ENCODE assay signal across 9 cellular contexts in the genomic region with DNA sequence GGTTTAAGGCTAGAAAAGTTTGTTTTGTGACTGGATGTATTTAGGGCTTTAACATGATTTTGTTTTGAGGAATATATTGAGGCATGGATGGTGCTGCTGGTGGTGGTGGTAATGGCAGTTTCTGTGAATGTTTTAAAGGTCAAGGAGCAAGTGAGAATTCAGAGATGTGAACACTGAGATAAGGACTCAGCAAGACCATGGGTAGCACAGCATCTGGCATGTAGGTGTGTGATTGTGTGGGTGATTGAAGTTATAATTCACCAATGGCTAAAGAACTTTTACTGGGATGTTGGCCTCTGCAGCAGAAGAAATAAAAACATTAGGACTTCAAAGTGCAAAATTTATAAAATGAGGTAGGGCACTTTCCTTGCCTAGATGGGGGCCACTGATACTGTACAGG.
DNase-seq lines count a peak whose midpoint lies in the region; ATAC-seq and TF ChIP-seq lines count a peak whose summit lies in the region.
"Had no signal": no experiment of that assay in that cellular context is flagged by ENCODE, and none has a peak within 500 bp of the region (broad histone marks: within the 10 kb centered on the region; RNA-seq: fewer than 3 reads in every experiment).

No MANE protein-coding gene starts in this region.

- no peak overlapping the region for H2AK5ac ChIP-seq in mesendoderm (ENCODE audit: low read length)

- peak overlapping the region; percentile 45 for H3K18ac ChIP-seq in mesendoderm (ENCODE audit: low read length)

- TF ChIP-seq POLR2A in upper lobe of left lung (IDR thresholded peaks at IDR 0.05) (no peak), GM18505 (IDR thresholded peaks at IDR 0.05; ENCODE audit: borderline replicate concordance, extremely low read depth, insufficient read depth, insufficient read length) (no peak)

- H3K27me3 ChIP-seq in adipocyte (replicated peaks; ENCODE audit: control insufficient read depth, insufficient read depth, low read length) (no peaks in the 10 kb centered on the region), mesendoderm (ENCODE audit: insufficient read depth, low read length, poor library complexity) (no peaks in the 10 kb centered on the region), upper lobe of left lung (no peaks in the 10 kb centered on the region)
- H3K27me3 ChIP-seq: heart right ventricle had no signal

- peaks cover 0 to 21% of the 10 kb centered on the region in 2 donors for H3K36me3 Mint-ChIP-seq in activated naive CD4-positive, alpha-beta T cell treated with anti-CD3 and anti-CD28 coated beads, Interleukin-2, amount 50 U/mL, for 72 hours
- peaks cover 40% of the 10 kb centered on the region for H3K36me3 Mint-ChIP-seq in activated naive CD4-positive, alpha-beta T cell treated with anti-CD3 and anti-CD28 coated beads, Interleukin-2, amount 10 ng/mL, durations not matched to agents 7 days and 5 days

- ATAC-seq in activated naive CD4-positive, alpha-beta T cell treated with anti-CD3 and anti-CD28 coated beads, Interleukin-2, amount 50 U/mL, for 72 hours: no peak
- ATAC-seq in upper lobe of left lung (ENCODE audit: low FRiP score in 2 of 2) (no peak), GM19351 (IDR thresholded peaks at IDR 0.05; ENCODE audit: unreplicated experiment) (no peak), GM18505 (IDR thresholded peaks at IDR 0.05; ENCODE audit: unreplicated experiment) (no peak)

- H3K36me3 ChIP-seq in adipocyte (ENCODE audit: control insufficient read depth, insufficient read depth, low read length, severe bottlenecking) (no peaks in the 10 kb centered on the region), mesendoderm (ENCODE audit: control insufficient read depth, insufficient read depth, low read length) (no peaks in the 10 kb centered on the region), upper lobe of left lung (peaks cover 0 to 6% (median 0%) of the 10 kb centered on the region in 4 donors)

- H3K4me1 ChIP-seq in adipocyte (ENCODE audit: control insufficient read depth, insufficient read depth, low read length) (peaks cover 37% of the 10 kb centered on the region), mesendoderm (ENCODE audit: control insufficient read depth, low read depth, low read length) (peaks cover 18% of the 10 kb centered on the region), upper lobe of left lung (peaks cover 38 to 63% (median 54%) of the 10 kb centered on the region in 4 donors)

- no peak overlapping the region for H3K4me3 Mint-ChIP-seq in activated naive CD4-positive, alpha-beta T cell treated with anti-CD3 and anti-CD28 coated beads, Interleukin-2, amount 10 ng/mL, durations not matched to agents 7 days and 5 days

- H3K4me2 ChIP-seq in mesendoderm (ENCODE audit: low read length): no peak overlapping the region

- H3K9me3 ChIP-seq in adipocyte (ENCODE audit: control insufficient read depth, low read length) (no peaks in the 10 kb centered on the region), upper lobe of left lung (no peaks in the 10 kb centered on the region)
- H3K9me3 ChIP-seq: heart right ventricle had no signal

- no peak overlapping the region for H2BK5ac ChIP-seq in mesendoderm (ENCODE audit: low read length)

- no peak overlapping the region for H3K4ac ChIP-seq in mesendoderm (ENCODE audit: low read depth, low read length)

- no peak overlapping the region for H3K56ac ChIP-seq in mesendoderm (ENCODE audit: low read length)

- H2BK15ac ChIP-seq in mesendoderm (replicated peaks; ENCODE audit: low read depth): no peak overlapping the region

- no peak overlapping the region for H4K8ac ChIP-seq in mesendoderm (ENCODE audit: low read depth, low read length)

- no peak overlapping the region for H4K5ac ChIP-seq in mesendoderm (ENCODE audit: low read length)

- TF ChIP-seq EP300 in upper lobe of left lung (IDR thresholded peaks at IDR 0.05): no peak

- CTCF ChIA-PET in activated naive CD4-positive, alpha-beta T cell treated with anti-CD3 and anti-CD28 coated beads, Interleukin-2, amount 10 ng/mL, durations not matched to agents 7 days and 5 days (lab: Charles Lee): interaction anchor here (1.0 to 3.7 kb wide), 3 partner anchors 11 to 79 kb away, joined by 3 to 17 read pairs (median 3); no protein-coding TSS in a partner anchor

- H3K4me3 ChIP-seq in adipocyte (ENCODE audit: low read length): peak overlapping the region; percentile 30
- no peak overlapping the region for H3K4me3 ChIP-seq in mesendoderm (ENCODE audit: low read length)
- H3K4me3 ChIP-seq in upper lobe of left lung: no peak overlapping the region

- no peak for TF ChIP-seq CTCF in upper lobe of left lung (IDR thresholded peaks at IDR 0.05)

- peak overlapping the region; percentile 82 for H2BK120ac ChIP-seq in mesendoderm (ENCODE audit: low read depth, low read length)

- H3K9ac ChIP-seq in adipocyte (ENCODE audit: low read length): no peak overlapping the region
- no peak overlapping the region for H3K9ac ChIP-seq in mesendoderm (ENCODE audit: low read length)

- peak overlapping the region; percentile 67 to 69 for H3K27ac Mint-ChIP-seq in activated naive CD4-positive, alpha-beta T cell treated with anti-CD3 and anti-CD28 coated beads, Interleukin-2, amount 50 U/mL, for 72 hours
- H3K27ac Mint-ChIP-seq in activated naive CD4-positive, alpha-beta T cell treated with anti-CD3 and anti-CD28 coated beads, Interleukin-2, amount 10 ng/mL, durations not matched to agents 7 days and 5 days: no peak overlapping the region

- H3K9me3 Mint-ChIP-seq in activated naive CD4-positive, alpha-beta T cell treated with anti-CD3 and anti-CD28 coated beads, Interleukin-2, amount 50 U/mL, for 72 hours: no peaks in the 10 kb centered on the region
- no peaks in the 10 kb centered on the region for H3K9me3 Mint-ChIP-seq in activated naive CD4-positive, alpha-beta T cell treated with anti-CD3 and anti-CD28 coated beads, Interleukin-2, amount 10 ng/mL, durations not matched to agents 7 days and 5 days

- no peak overlapping the region for H3K23ac ChIP-seq in mesendoderm (ENCODE audit: low read length)

- peaks cover 28% of the 10 kb centered on the region for H3K79me2 ChIP-seq in mesendoderm (ENCODE audit: control insufficient read depth, insufficient read depth, low read length)

- H3K79me1 ChIP-seq in mesendoderm (ENCODE audit: low read length): peaks cover 7% of the 10 kb centered on the region

- DNase-seq in activated naive CD4-positive, alpha-beta T cell treated with anti-CD3 and anti-CD28 coated beads, Interleukin-2, amount 50 U/mL, for 72 hours (ENCODE audit: low spot score in 2 of 2): no peak
- no peak for DNase-seq in activated naive CD4-positive, alpha-beta T cell treated with anti-CD3 and anti-CD28 coated beads, Interleukin-2, amount 10 ng/mL, durations not matched to agents 7 days and 5 days
- DNase-seq in adipocyte (ENCODE audit: low read depth) (no peak), mesendoderm (peak; percentile 67), upper lobe of left lung (no peak), cortex of kidney (lab: John Stamatoyannopoulos, UW) (no peak)
- DNase-seq: heart right ventricle had no signal

- H3K27me3 Mint-ChIP-seq in activated naive CD4-positive, alpha-beta T cell treated with anti-CD3 and anti-CD28 coated beads, Interleukin-2, amount 10 ng/mL, durations not matched to agents 7 days and 5 days: no peaks in the 10 kb centered on the region

- peaks cover 51% of the 10 kb centered on the region for H3K4me1 Mint-ChIP-seq in activated naive CD4-positive, alpha-beta T cell treated with anti-CD3 and anti-CD28 coated beads, Interleukin-2, amount 10 ng/mL, durations not matched to agents 7 days and 5 days

- H3K27ac ChIP-seq in mesendoderm (ENCODE audit: low read depth, low read length): no peak overlapping the region
- peak overlapping the region in 3 of 4 donors; percentile 11 to 61 (median 19) for H3K27ac ChIP-seq in upper lobe of left lung
